13 cellular contexts compared by ENCODE assay signal in the genomic region with DNA sequence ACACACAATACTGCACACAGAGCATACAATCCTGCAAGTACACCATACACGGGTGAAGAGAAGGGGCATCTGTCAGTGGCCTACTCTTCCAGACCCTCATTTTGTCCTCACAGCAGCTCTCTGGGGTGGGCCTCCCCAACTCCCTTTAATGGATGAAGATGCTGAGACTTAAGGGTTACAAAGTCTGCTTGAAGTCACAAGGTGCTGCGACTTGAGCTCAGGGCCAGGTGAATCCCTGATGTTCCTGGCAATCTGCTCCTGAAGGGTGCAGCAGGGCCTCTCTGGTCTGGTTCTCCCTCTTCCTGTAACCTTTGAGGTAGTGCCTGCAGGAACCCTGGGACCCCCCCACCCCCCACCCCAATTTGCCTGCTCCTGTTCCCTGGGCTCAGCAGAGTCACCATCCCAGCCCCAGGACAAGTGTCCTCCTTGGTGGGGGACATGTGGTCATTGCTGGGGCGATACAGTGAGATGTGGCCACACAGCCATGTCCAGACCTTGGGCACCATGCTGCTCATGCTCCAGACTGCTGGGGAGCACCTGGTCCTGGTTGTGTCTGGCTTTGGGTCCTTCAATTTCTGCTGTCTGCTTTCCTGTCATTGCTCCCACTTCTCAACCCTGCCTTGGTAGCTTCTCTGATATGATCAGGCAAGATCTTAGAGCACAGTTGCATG.
"Had no signal": no experiment of that assay in that cellular context is flagged by ENCODE, and none has a peak within 500 bp of the region (broad histone marks: within the 10 kb centered on the region; RNA-seq: fewer than 3 reads in every experiment).

No MANE protein-coding gene starts in this region.

- H3K36me3 Mint-ChIP-seq: brain had no signal

- H3K27me3 ChIP-seq: SJCRH30, stomach had no signal

- H3K4me1 Mint-ChIP-seq: naive B cell had no signal

- DNase-seq: activated CD4-positive, alpha-beta T cell treated with anti-CD3 and anti-CD28 coated beads for 4 hours; activated naive CD4-positive, alpha-beta T cell treated with Interleukin-2 at 50 U/mL for 16 hours; activated T-cell treated with anti-CD3 and anti-CD28 coated beads, Interleukin-2, amount 50 U/mL, for 72 hours; cerebellar nuclear complex; hypothalamus; naive B cell; stimulated activated CD4-positive, alpha-beta T cell treated with anti-CD3 and anti-CD28 coated beads, Interleukin-12 subunit alpha, Interleukin-12 subunit beta, amount 100 ng/mL, for 4 hours; stomach; SW 1271; T-helper 9 cell had no signal

- ATAC-seq: psoas muscle had no signal

- H3K27ac ChIP-seq: psoas muscle, SJCRH30, stomach had no signal

- H3K4me1 ChIP-seq: psoas muscle had no signal

- H3K9me3 ChIP-seq: psoas muscle had no signal

- H3K4me3 Mint-ChIP-seq: activated T-cell treated with anti-CD3 and anti-CD28 coated beads, Interleukin-2, amount 50 U/mL, for 72 hours; brain; naive B cell had no signal

- H3K27ac Mint-ChIP-seq: activated T-cell treated with anti-CD3 and anti-CD28 coated beads, Interleukin-2, amount 50 U/mL, for 72 hours; naive B cell had no signal
